In genomic region chr5:177437623-177438022, GRCh38 we compare ENCODE assay signal across 1 cellular context.
TF ChIP-seq lines count a peak whose summit lies in the region.

No MANE protein-coding gene starts in this region.

TF ChIP-seq in H1, 55 proteins besides CTCF, POLR2A, EP300 and RAD21:
- TF ChIP-seq RFX5 (IDR thresholded peaks at IDR 0.05; ENCODE audit: borderline replicate concordance, low read depth, low read length) (no peak), TAF1 (IDR thresholded peaks at IDR 0.05; ENCODE audit: low read depth, low read length) (no peak), ASH2L (IDR thresholded peaks at IDR 0.05; ENCODE audit: low read length) (no peak), HDAC2 (IDR thresholded peaks at IDR 0.05; ENCODE audit: borderline replicate concordance in 1 of 2, low read depth in 2 of 2, low read length in 2 of 2) (no peak), BACH1 (IDR thresholded peaks at IDR 0.05; ENCODE audit: low read length) (no peak), MAFK (IDR thresholded peaks at IDR 0.05; ENCODE audit: low read depth, low read length) (no peak), EZH2 (IDR thresholded peaks at IDR 0.05; ENCODE audit: low read depth, low read length, severe bottlenecking) (no peak), SIX5 (IDR thresholded peaks at IDR 0.05; ENCODE audit: low read depth, low read length) (no peak)
